Comparison of ENCODE assay signal across 1 cellular context in the genomic region with DNA sequence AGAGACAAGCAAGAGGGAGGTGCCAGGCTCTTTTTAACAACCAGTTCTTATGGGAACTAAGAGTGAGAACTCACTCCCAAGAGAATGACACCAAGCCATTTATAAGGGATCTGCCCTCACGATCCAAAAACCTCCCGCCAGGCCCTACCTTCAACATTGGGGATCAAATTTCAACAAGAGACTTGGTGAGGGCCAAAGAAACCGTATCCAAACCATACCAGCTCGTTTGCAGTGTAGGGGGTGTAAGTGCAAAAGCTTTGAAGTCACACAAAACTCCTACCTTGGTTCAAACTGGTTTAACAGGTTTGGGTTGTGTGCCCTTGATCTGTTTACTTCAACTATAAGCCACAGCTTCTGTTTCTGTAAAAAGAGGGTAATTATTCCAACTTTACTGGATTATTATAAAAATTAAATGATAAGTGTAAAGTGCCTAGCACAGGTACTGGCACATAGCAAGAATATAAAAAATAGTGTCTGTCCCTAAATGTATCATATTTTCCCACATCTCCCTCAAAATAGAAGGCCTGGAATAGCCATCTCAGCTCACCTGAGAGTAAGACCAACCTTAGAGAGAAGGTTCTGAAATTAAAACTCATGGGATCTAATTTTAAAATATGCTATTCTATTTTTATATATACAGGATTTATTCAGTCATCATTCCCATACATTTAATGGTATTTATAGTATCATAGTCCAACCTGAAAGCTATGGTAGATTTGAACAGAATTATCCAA.
A peak's percentile ranks its signal among the peaks of the same experiment; 100 is the strongest.
TF ChIP-seq lines count a peak whose summit lies in the region.

No MANE protein-coding gene starts in this region.

TF ChIP-seq in H1, 55 proteins besides CTCF, POLR2A, EP300 and RAD21:
- no peak for TF ChIP-seq SIRT6 (IDR thresholded peaks at IDR 0.05; ENCODE audit: low read length)
- no peak for TF ChIP-seq CHD1 (IDR thresholded peaks at IDR 0.05; ENCODE audit: low read depth, low read length)
- TF ChIP-seq SIX5 (IDR thresholded peaks at IDR 0.05; ENCODE audit: low read depth, low read length), result no peak
- peak; percentile 78; the same call in 1 of the 2 replicates for TF ChIP-seq SP1 (IDR thresholded peaks at IDR 0.05; ENCODE audit: low read depth, low read length)
- no peak for TF ChIP-seq GTF2F1 (IDR thresholded peaks at IDR 0.05; ENCODE audit: borderline replicate concordance, low read depth, low read length)
- TF ChIP-seq ZNF274 (IDR thresholded peaks at IDR 0.05; ENCODE audit: borderline replicate concordance, extremely low read depth, low read length), result no peak
- TF ChIP-seq EGR1 (IDR thresholded peaks at IDR 0.05; ENCODE audit: borderline replicate concordance, low read depth, low read length), result no peak
- no peak for TF ChIP-seq SIN3A (conservative IDR thresholded peaks at IDR 0.05 in 1 of 2, IDR thresholded peaks at IDR 0.05 in 1 of 2; ENCODE audit: low read depth in 1 of 2, low read length in 2 of 2)
- no peak for TF ChIP-seq FOSL1 (IDR thresholded peaks at IDR 0.05; ENCODE audit: insufficient read depth, low read depth, low read length)
- TF ChIP-seq CHD2 (IDR thresholded peaks at IDR 0.05; ENCODE audit: low read length), result no peak
- TF ChIP-seq ASH2L (IDR thresholded peaks at IDR 0.05; ENCODE audit: low read length), result peak; percentile 85
- TF ChIP-seq HDAC2 (IDR thresholded peaks at IDR 0.05; ENCODE audit: borderline replicate concordance in 1 of 2, low read depth in 2 of 2, low read length in 2 of 2), result no peak
